29 cellular contexts compared by ENCODE assay signal in genomic region chr1:5701642-5702041, GRCh38.
"Had no signal": no experiment of that assay in that cellular context is flagged by ENCODE, and none has a peak within 500 bp of the region (broad histone marks: within the 10 kb centered on the region; RNA-seq: fewer than 3 reads in every experiment).

No MANE protein-coding gene starts in this region.

- H3K9me3 Mint-ChIP-seq: natural killer cell; neural crest cell; stimulated activated effector memory CD8-positive, alpha-beta T cell treated with anti-CD3 and anti-CD28 coated beads, Interleukin-12 subunit alpha, Interleukin-12 subunit beta, amount 100 ng/mL, for 72 hours; stimulated activated naive CD8-positive, alpha-beta T cell treated with anti-CD3 and anti-CD28 coated beads, Interleukin-15, Interleukin-2, amounts not matched to agents 100 ng/mL and 50 ng/mL, for 24 hours had no signal

- H3K36me3 ChIP-seq: ovary, right lobe of liver, sigmoid colon, stomach, thoracic aorta, thyroid gland, tibial nerve, upper lobe of left lung, vagina had no signal

- H3K4me3 Mint-ChIP-seq: naive thymus-derived CD4-positive, alpha-beta T cell; natural killer cell; nephron; neural crest cell; stimulated activated effector memory CD8-positive, alpha-beta T cell treated with anti-CD3 and anti-CD28 coated beads, Interleukin-12 subunit alpha, Interleukin-12 subunit beta, amount 100 ng/mL, for 72 hours; stimulated activated naive B cell treated with anti-CD40 and anti-IgM and Interleukin-4, amounts not matched to agents 10 μg/mL and 1 μg/mL and 100 μg/mL, for 72 hours; stimulated activated naive CD8-positive, alpha-beta T cell treated with anti-CD3 and anti-CD28 coated beads, Interleukin-15, Interleukin-2, amounts not matched to agents 100 ng/mL and 50 ng/mL, for 24 hours had no signal

- DNase-seq: naive thymus-derived CD4-positive, alpha-beta T cell; natural killer cell; occipital lobe; ovary; posterior cingulate gyrus; psoas muscle; right cardiac atrium; right lobe of liver; sigmoid colon; small intestine; stimulated activated CD4-positive, alpha-beta T cell treated with anti-CD3 and anti-CD28 coated beads, Interleukin-15, amount 100 ng/mL, for 24 hours; stimulated activated CD4-positive, alpha-beta T cell treated with anti-CD3 and anti-CD28 coated beads, Interleukin-2, amount 100 ng/mL, for 24 hours; stimulated activated CD4-positive, alpha-beta T cell treated with anti-CD3 and anti-CD28 coated beads, Interleukin-2, amount 100 ng/mL, for 48 hours; stimulated activated CD4-positive, alpha-beta T cell treated with anti-CD3 and anti-CD28 coated beads, Interleukin-4, amount 100 ng/mL, for 24 hours; stimulated activated naive B cell treated with anti-CD40 and anti-IgM and Interleukin-4, amounts not matched to agents 10 μg/mL and 1 μg/mL and 100 μg/mL, for 72 hours; stimulated activated naive CD4-positive, alpha-beta T cell treated with Interleukin-2 at 50 U/mL for 16 hours; stomach; thyroid gland; trophoblast cell; upper lobe of left lung had no signal

- H3K36me3 Mint-ChIP-seq: naive thymus-derived CD4-positive, alpha-beta T cell; natural killer cell; stimulated activated effector memory CD8-positive, alpha-beta T cell treated with anti-CD3 and anti-CD28 coated beads, Interleukin-12 subunit alpha, Interleukin-12 subunit beta, amount 100 ng/mL, for 72 hours; stimulated activated naive B cell treated with anti-CD40 and anti-IgM and Interleukin-4, amounts not matched to agents 10 μg/mL and 1 μg/mL and 100 μg/mL, for 72 hours had no signal

- H3K4me1 Mint-ChIP-seq: naive thymus-derived CD4-positive, alpha-beta T cell; natural killer cell; nephron; neural crest cell; stimulated activated effector memory CD8-positive, alpha-beta T cell treated with anti-CD3 and anti-CD28 coated beads, Interleukin-12 subunit alpha, Interleukin-12 subunit beta, amount 100 ng/mL, for 72 hours; stimulated activated naive B cell treated with anti-CD40 and anti-IgM and Interleukin-4, amounts not matched to agents 10 μg/mL and 1 μg/mL and 100 μg/mL, for 72 hours had no signal

- H3K27ac Mint-ChIP-seq: naive thymus-derived CD4-positive, alpha-beta T cell; natural killer cell; nephron; progenitor cell of endocrine pancreas; stimulated activated effector memory CD8-positive, alpha-beta T cell treated with anti-CD3 and anti-CD28 coated beads, Interleukin-12 subunit alpha, Interleukin-12 subunit beta, amount 100 ng/mL, for 72 hours; stimulated activated naive B cell treated with anti-CD40 and anti-IgM and Interleukin-4, amounts not matched to agents 10 μg/mL and 1 μg/mL and 100 μg/mL, for 72 hours; stimulated activated naive CD8-positive, alpha-beta T cell treated with anti-CD3 and anti-CD28 coated beads, Interleukin-15, Interleukin-2, amounts not matched to agents 100 ng/mL and 50 ng/mL, for 24 hours had no signal

- H3K9me3 ChIP-seq: ovary, psoas muscle, right lobe of liver, sigmoid colon, thoracic aorta, thyroid gland, upper lobe of left lung, vagina had no signal

- ATAC-seq: naive thymus-derived CD4-positive, alpha-beta T cell; natural killer cell; psoas muscle; right cardiac atrium; right lobe of liver; stimulated activated effector memory CD8-positive, alpha-beta T cell treated with anti-CD3 and anti-CD28 coated beads, Interleukin-12 subunit alpha, Interleukin-12 subunit beta, amount 100 ng/mL, for 72 hours; stimulated activated naive B cell treated with anti-CD40 and anti-IgM and Interleukin-4, amounts not matched to agents 10 μg/mL and 1 μg/mL and 100 μg/mL, for 72 hours had no signal

- H3K4me1 ChIP-seq: parathyroid adenoma, psoas muscle, right lobe of liver, sigmoid colon, stomach, thyroid gland, tibial nerve, upper lobe of left lung, vagina had no signal

- H3K4me3 ChIP-seq: ovary, psoas muscle, right lobe of liver, sigmoid colon, stomach, thoracic aorta, thyroid gland, tibial nerve, upper lobe of left lung, vagina had no signal

- H3K27me3 ChIP-seq: ovary, right lobe of liver, sigmoid colon, thyroid gland, tibial nerve, upper lobe of left lung, vagina had no signal

- H3K27ac ChIP-seq: ovary, parathyroid adenoma, psoas muscle, right lobe of liver, sigmoid colon, stomach, thoracic aorta, thyroid gland, tibial nerve, upper lobe of left lung, vagina had no signal
